ENCODE assay signal across 24 cellular contexts in the genomic region with DNA sequence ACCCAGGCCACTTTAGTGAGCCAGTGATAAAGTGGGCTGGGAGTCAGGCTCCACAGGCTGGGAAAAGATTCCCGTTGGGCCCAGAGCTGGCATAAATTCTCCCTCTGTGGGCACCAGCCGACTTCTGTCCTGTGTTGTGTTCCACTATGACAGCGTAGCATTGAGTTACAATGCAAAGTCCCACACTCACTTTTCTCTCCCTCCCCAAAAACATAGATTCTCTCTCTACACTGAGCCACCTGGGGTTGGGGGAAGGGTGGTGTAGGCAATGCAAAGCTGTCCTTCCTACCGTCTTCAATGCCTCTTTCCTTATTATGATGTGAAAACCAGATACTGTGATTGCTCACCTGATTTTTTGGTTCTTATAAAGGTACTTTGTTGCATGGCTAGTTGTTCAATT.
"Had no signal": no experiment of that assay in that cellular context is flagged by ENCODE, and none has a peak within 500 bp of the region (broad histone marks: within the 10 kb centered on the region; RNA-seq: fewer than 3 reads in every experiment).

No MANE protein-coding gene starts in this region.

- H3K4me3 ChIP-seq: neural progenitor cell, ovary, psoas muscle, right lobe of liver, sigmoid colon, stomach, thoracic aorta, thyroid gland, tibial nerve, upper lobe of left lung, vagina had no signal

- ATAC-seq: natural killer cell; psoas muscle; right cardiac atrium; right lobe of liver; stimulated activated effector memory CD8-positive, alpha-beta T cell treated with anti-CD3 and anti-CD28 coated beads, Interleukin-12 subunit alpha, Interleukin-12 subunit beta, amount 100 ng/mL, for 72 hours; stimulated activated naive B cell treated with anti-CD40 and anti-IgM and Interleukin-4, amounts not matched to agents 10 μg/mL and 1 μg/mL and 100 μg/mL, for 72 hours had no signal

- H3K9me3 ChIP-seq: ovary, psoas muscle, right lobe of liver, sigmoid colon, thoracic aorta, thyroid gland, tibial nerve, upper lobe of left lung, vagina had no signal

- H2AFZ ChIP-seq: neural progenitor cell, parathyroid adenoma had no signal

- H3K4me1 ChIP-seq: neural progenitor cell, parathyroid adenoma, psoas muscle, right lobe of liver, sigmoid colon, stomach, thyroid gland, tibial nerve, upper lobe of left lung, vagina had no signal

- H3K27me3 ChIP-seq: neural progenitor cell, ovary, right lobe of liver, sigmoid colon, stomach, thyroid gland, tibial nerve, upper lobe of left lung, vagina had no signal

- H3K36me3 ChIP-seq: neural progenitor cell, ovary, right lobe of liver, sigmoid colon, stomach, thoracic aorta, thyroid gland, tibial nerve, upper lobe of left lung, vagina had no signal

- DNase-seq: natural killer cell; occipital lobe; ovary; psoas muscle; right cardiac atrium; right lobe of liver; sigmoid colon; small intestine; stimulated activated CD4-positive, alpha-beta T cell treated with anti-CD3 and anti-CD28 coated beads, Interleukin-15, amount 100 ng/mL, for 24 hours; stimulated activated CD4-positive, alpha-beta T cell treated with anti-CD3 and anti-CD28 coated beads, Interleukin-2, amount 100 ng/mL, for 24 hours; stimulated activated CD4-positive, alpha-beta T cell treated with anti-CD3 and anti-CD28 coated beads, Interleukin-2, amount 100 ng/mL, for 48 hours; stimulated activated CD4-positive, alpha-beta T cell treated with anti-CD3 and anti-CD28 coated beads, Interleukin-4, amount 100 ng/mL, for 24 hours; stimulated activated naive B cell treated with anti-CD40 and anti-IgM and Interleukin-4, amounts not matched to agents 10 μg/mL and 1 μg/mL and 100 μg/mL, for 72 hours; stimulated activated naive CD4-positive, alpha-beta T cell treated with Interleukin-2 at 50 U/mL for 16 hours; stomach; thyroid gland; trophoblast cell; upper lobe of left lung had no signal

- H3K9ac ChIP-seq: neural progenitor cell, parathyroid adenoma had no signal

- H3K4me2 ChIP-seq: neural progenitor cell had no signal

- H3K27ac ChIP-seq: neural progenitor cell, ovary, parathyroid adenoma, psoas muscle, right lobe of liver, sigmoid colon, stomach, thoracic aorta, thyroid gland, tibial nerve, upper lobe of left lung, vagina had no signal
